15 cellular contexts compared by ENCODE assay signal in the genomic region with DNA sequence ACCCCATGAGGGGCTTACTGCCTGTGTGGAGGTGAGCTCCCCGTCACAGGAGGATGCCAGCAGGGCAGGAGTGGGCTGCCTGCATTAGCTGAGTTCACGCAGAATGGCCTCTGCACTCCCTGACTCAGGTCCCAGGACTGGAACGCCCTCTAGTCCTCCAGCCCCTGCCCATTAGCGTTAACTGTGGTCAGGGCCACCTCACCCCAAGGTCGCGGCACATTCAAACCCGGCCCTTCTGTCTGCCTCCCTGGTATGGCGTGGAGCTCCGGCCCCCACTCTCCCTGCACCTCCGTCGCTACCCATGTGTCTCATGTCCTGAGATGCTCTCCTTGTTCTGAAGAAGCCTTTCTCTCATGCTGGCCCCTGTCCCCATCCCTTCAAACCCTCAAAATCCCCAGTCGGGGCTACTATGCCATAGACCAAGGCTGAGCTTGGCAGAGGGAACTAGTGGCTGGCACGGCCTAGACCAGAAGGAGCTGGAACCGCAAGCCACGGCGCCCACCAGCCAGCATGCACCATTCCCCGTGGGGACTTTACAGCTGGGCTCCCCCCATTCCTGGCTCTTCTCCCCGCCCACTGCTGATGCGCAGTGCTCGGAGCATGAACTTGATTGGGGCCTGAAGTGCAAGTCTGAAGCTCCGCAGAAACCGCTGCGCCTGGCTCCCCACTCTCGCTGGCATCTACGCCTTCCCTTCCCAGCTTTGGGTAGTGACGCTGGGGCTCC.
"Had no signal": no experiment of that assay in that cellular context is flagged by ENCODE, and none has a peak within 500 bp of the region (broad histone marks: within the 10 kb centered on the region; RNA-seq: fewer than 3 reads in every experiment).

No MANE protein-coding gene starts in this region.

- H3K27ac Mint-ChIP-seq: neural progenitor cell had no signal

- H3K36me3 ChIP-seq: cardiac muscle cell, colonic mucosa, heart left ventricle, neural progenitor cell, thyroid gland had no signal

- H3K9me3 ChIP-seq: colonic mucosa, heart left ventricle, thyroid gland had no signal

- H3K4me1 ChIP-seq: colonic mucosa, neural progenitor cell, parathyroid adenoma, thyroid gland had no signal

- H3K27ac ChIP-seq: cardiac muscle cell, colonic mucosa, heart left ventricle, neural progenitor cell, parathyroid adenoma, thyroid gland had no signal

- H3K36me3 Mint-ChIP-seq: neural progenitor cell had no signal

- H3K27me3 ChIP-seq: cardiac muscle cell, colonic mucosa, neural progenitor cell, thyroid gland had no signal

- H3K4me3 ChIP-seq: cardiac muscle cell, colonic mucosa, heart left ventricle, neural progenitor cell, thyroid gland had no signal

- DNase-seq: activated CD4-positive, alpha-beta T cell treated with anti-CD3 and anti-CD28 coated beads, Interleukin-2, amount 50 U/mL, for 4 hours; activated gamma-delta T cell; colonic mucosa; effector CD4-positive, alpha-beta T cell; midbrain; stimulated activated CD4-positive, alpha-beta T cell treated with anti-CD3 and anti-CD28 coated beads, Interleukin-15, amount 100 ng/mL, for 24 hours; stimulated activated CD4-positive, alpha-beta T cell treated with anti-CD3 and anti-CD28 coated beads, Interleukin-4, amount 100 ng/mL, for 24 hours; T-helper 17 cell; thyroid gland had no signal

- ATAC-seq: activated CD4-positive, CD25-positive, alpha-beta regulatory T cell treated with anti-CD3 and anti-CD28 coated beads, Interleukin-2, amount 50 U/mL, for 24 hours; heart left ventricle; SK-N-SH treated with all-trans-retinoic acid at 6 μM for 48 hours; T-helper 17 cell had no signal

- H3K4me3 Mint-ChIP-seq: neural progenitor cell, T-helper 17 cell had no signal

- H3K9me3 Mint-ChIP-seq: neural progenitor cell had no signal

- H3K4me1 Mint-ChIP-seq: neural progenitor cell had no signal
